Comparison of ENCODE assay signal across 28 cellular contexts in genomic region chr18:7803956-7804469, GRCh38.
"Had no signal": no experiment of that assay in that cellular context is flagged by ENCODE, and none has a peak within 500 bp of the region (broad histone marks: within the 10 kb centered on the region; RNA-seq: fewer than 3 reads in every experiment).

No MANE protein-coding gene starts in this region.

- H3K27ac ChIP-seq: SK-N-MC had no signal

- ATAC-seq: activated naive CD4-positive, alpha-beta T cell treated with anti-CD3 and anti-CD28 coated beads, Interleukin-2, amount 50 U/mL, for 72 hours; activated naive CD8-positive, alpha-beta T cell treated with anti-CD3 and anti-CD28 coated beads, Interleukin-2, amount 50 U/mL, for 24 hours; activated T-cell treated with anti-CD3 and anti-CD28 coated beads, Interleukin-2, amount 50 U/mL, for 4 hours; Panc1; Right ventricle myocardium inferior; T-cell had no signal

- H3K4me3 Mint-ChIP-seq: activated B cell treated with CpG ODN at 0.5 μM for 24 hours; activated CD4-positive, alpha-beta T cell treated with anti-CD3 and anti-CD28 coated beads, Interleukin-2, amount 10 ng/mL, durations not matched to agents 24 days and 14 days; activated naive CD8-positive, alpha-beta T cell treated with anti-CD3 and anti-CD28 coated beads, Interleukin-2, amount 50 U/mL, for 24 hours; activated T-cell treated with anti-CD3 and anti-CD28 coated beads, Interleukin-2, amount 50 U/mL, for 4 hours; brain; T-cell had no signal

- H3K9me3 Mint-ChIP-seq: activated B cell treated with CpG ODN at 0.5 μM for 24 hours; activated CD4-positive, alpha-beta T cell treated with anti-CD3 and anti-CD28 coated beads, Interleukin-2, amount 10 ng/mL, durations not matched to agents 24 days and 14 days; activated naive CD8-positive, alpha-beta T cell treated with anti-CD3 and anti-CD28 coated beads, Interleukin-2, amount 50 U/mL, for 24 hours; activated T-cell treated with anti-CD3 and anti-CD28 coated beads, Interleukin-2, amount 50 U/mL, for 4 hours; brain; T-cell had no signal

- DNase-seq: activated B cell treated with CpG ODN at 0.5 μM for 24 hours; activated CD4-positive, alpha-beta T cell treated with anti-CD3 and anti-CD28 coated beads for 1 hour; activated CD4-positive, alpha-beta T cell treated with anti-CD3 and anti-CD28 coated beads, Interleukin-2, amount 10 ng/mL, durations not matched to agents 24 days and 14 days; activated CD4-positive, alpha-beta T cell treated with anti-CD3 and anti-CD28 coated beads, Interleukin-2, amount 50 U/mL, for 48 hours; activated effector memory CD4-positive, alpha-beta T cell treated with anti-CD3 and anti-CD28 coated beads, Interleukin-2, amount 50 U/mL, for 16 hours; activated naive CD4-positive, alpha-beta T cell treated with Interleukin-2 at 50 U/mL for 16 hours; activated naive CD8-positive, alpha-beta T cell treated with anti-CD3 and anti-CD28 coated beads, Interleukin-2, amount 50 U/mL, for 24 hours; activated T-cell treated with anti-CD3 and anti-CD28 coated beads, Interleukin-2, amount 50 U/mL, for 4 hours; amygdala; NCI-H2029; NCI-H2107; NCI-H2171 treated with DMSO at 0.1 percent for 48 hours; NCI-H226; NCI-H526; NCI-H774; NK-92 treated with Interleukin-12 subunit alpha and Interleukin-12 subunit beta, amount 100 ng/mL, for 24 hours; OCI-M1; RPMI8226; T-cell; T-helper 2 cell; T1000 had no signal

- H3K4me1 Mint-ChIP-seq: activated B cell treated with CpG ODN at 0.5 μM for 24 hours; activated naive CD8-positive, alpha-beta T cell treated with anti-CD3 and anti-CD28 coated beads, Interleukin-2, amount 50 U/mL, for 24 hours; T-cell had no signal

- H3K27ac Mint-ChIP-seq: activated B cell treated with CpG ODN at 0.5 μM for 24 hours; activated CD4-positive, alpha-beta T cell treated with anti-CD3 and anti-CD28 coated beads, Interleukin-2, amount 10 ng/mL, durations not matched to agents 24 days and 14 days; activated naive CD4-positive, alpha-beta T cell treated with anti-CD3 and anti-CD28 coated beads, Interleukin-2, amount 50 U/mL, for 72 hours; activated naive CD8-positive, alpha-beta T cell treated with anti-CD3 and anti-CD28 coated beads, Interleukin-2, amount 50 U/mL, for 24 hours; T-cell had no signal

- H3K36me3 Mint-ChIP-seq: activated naive CD4-positive, alpha-beta T cell treated with anti-CD3 and anti-CD28 coated beads, Interleukin-2, amount 50 U/mL, for 72 hours; brain; T-cell had no signal

- H3K27me3 Mint-ChIP-seq: activated B cell treated with CpG ODN at 0.5 μM for 24 hours; activated CD4-positive, alpha-beta T cell treated with anti-CD3 and anti-CD28 coated beads, Interleukin-2, amount 10 ng/mL, durations not matched to agents 24 days and 14 days; activated naive CD8-positive, alpha-beta T cell treated with anti-CD3 and anti-CD28 coated beads, Interleukin-2, amount 50 U/mL, for 24 hours; brain; T-cell had no signal

- FAIRE-seq: astrocyte, TTC549 had no signal

- H3K4me3 ChIP-seq: SK-N-MC had no signal
